In the genomic region with DNA sequence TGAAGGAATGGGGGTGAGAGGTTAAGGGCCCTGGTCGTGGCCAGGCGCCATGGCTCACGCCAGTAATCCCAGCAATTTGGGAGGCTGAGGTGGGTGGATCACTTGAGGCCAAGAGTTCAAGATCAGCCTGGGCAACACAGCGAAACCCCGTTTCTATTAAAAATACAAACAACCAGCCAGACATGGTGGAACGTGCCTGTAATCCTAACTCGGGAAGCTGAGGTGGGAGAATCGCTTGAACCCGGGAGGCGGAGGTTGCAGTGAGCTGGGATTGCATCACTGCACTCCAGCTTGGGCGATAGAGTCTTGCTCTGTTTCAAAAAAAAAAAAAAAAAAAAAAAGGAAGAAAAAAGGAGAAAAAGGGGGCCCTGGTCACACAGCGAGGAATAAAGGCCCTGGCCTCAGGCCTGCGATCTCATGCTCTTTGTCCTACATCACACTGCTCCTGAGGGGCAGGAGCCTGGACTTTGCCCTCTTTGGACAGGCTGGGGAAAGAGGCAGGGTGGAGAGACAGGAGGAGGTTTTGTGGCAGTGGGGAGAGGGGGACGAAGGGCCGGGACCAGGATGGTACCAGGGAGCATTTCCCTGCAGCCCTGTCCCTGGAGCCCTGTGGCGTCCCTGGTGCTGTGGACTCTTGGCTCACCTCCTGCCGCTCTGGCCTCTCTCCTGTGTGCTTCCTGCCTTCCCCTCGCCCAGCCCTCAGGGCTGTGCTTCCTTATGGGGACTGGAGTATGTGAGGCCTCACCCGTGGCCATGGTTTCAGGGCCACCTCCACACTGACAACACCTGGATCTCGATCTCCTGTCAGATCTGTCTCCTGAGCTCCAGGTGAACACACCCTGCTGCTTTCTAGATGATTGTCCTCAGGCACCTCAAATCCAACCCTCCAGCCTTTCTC, we compare ENCODE assay signal across 11 cellular contexts. TPM values are rescaled to one million over a fixed set of nuclear protein-coding genes. Genes with fewer than 3 reads are reported as not detected.
DNase-seq lines count a peak whose midpoint lies in the region; ATAC-seq and TF ChIP-seq lines count a peak whose summit lies in the region.
"Had no signal": no experiment of that assay in that cellular context is flagged by ENCODE, and none has a peak within 500 bp of the region (broad histone marks: within the 10 kb centered on the region; RNA-seq: fewer than 3 reads in every experiment).

No MANE protein-coding gene starts in this region.

- TF ChIP-seq CTCF in brain (conservative IDR thresholded peaks at IDR 0.05) = no peak
- no peak for TF ChIP-seq CTCF in type B pancreatic cell (conservative IDR thresholded peaks at IDR 0.05)
- TF ChIP-seq CTCF in vagina (IDR thresholded peaks at IDR 0.05) = no peak

- intact Hi-C loops in vagina (cut with DNase I) = no loop called here
- intact Hi-C loops in activated CD4-positive, alpha-beta T cell treated with anti-CD3 and anti-CD28 coated beads for 36 hours (cut with DNase I, micrococcal nuclease) = no loop called here

- no peak overlapping the region for H4K5ac ChIP-seq in mesendoderm (ENCODE audit: low read length)

- no peak for DNase-seq in activated naive CD4-positive, alpha-beta T cell treated with anti-CD3 and anti-CD28 coated beads, Interleukin-2, amount 50 U/mL, for 72 hours (ENCODE audit: low spot score in 2 of 2)
- no peak for DNase-seq in activated naive CD4-positive, alpha-beta T cell treated with Interleukin-2 at 50 U/mL for 16 hours
- DNase-seq in mesendoderm (no peak), type B pancreatic cell (ENCODE audit: extremely low spot score, unreplicated experiment) (no peak), vagina (ENCODE audit: extremely low spot score in 2 of 2) (no peak), NCI-H2171 treated with DMSO at 0.1 percent for 48 hours (lab: John Stamatoyannopoulos, UW) (no peak)
- no peak for DNase-seq in activated CD4-positive, alpha-beta T cell treated with anti-CD3 and anti-CD28 coated beads for 36 hours
- DNase-seq: ACHN, amniotic stem cell, GDM1 had no signal

- no peak overlapping the region for H2BK5ac ChIP-seq in mesendoderm (ENCODE audit: low read length)

- no peak overlapping the region for H3K4ac ChIP-seq in mesendoderm (ENCODE audit: low read depth, low read length)

- H4K8ac ChIP-seq in mesendoderm (ENCODE audit: low read depth, low read length) = no peak overlapping the region

- H3K27ac ChIP-seq in mesendoderm (ENCODE audit: low read depth, low read length) (no peak overlapping the region), vagina (no peak overlapping the region)

- no peak overlapping the region for H2AK5ac ChIP-seq in mesendoderm (ENCODE audit: low read length)

- peak overlapping the region; percentile 48 to 61 for H3K27ac Mint-ChIP-seq in activated naive CD4-positive, alpha-beta T cell treated with anti-CD3 and anti-CD28 coated beads, Interleukin-2, amount 50 U/mL, for 72 hours
- peak overlapping the region in 3 of 5 experiments; percentile 19 to 56 (median 43) for H3K27ac Mint-ChIP-seq in brain
- peak overlapping the region; percentile 86 for H3K27ac Mint-ChIP-seq in type B pancreatic cell
- H3K27ac Mint-ChIP-seq in activated CD4-positive, alpha-beta T cell treated with anti-CD3 and anti-CD28 coated beads for 36 hours = no peak overlapping the region

- H3K9me3 ChIP-seq in vagina = no peaks in the 10 kb centered on the region

- CTCF ChIA-PET in activated CD4-positive, alpha-beta T cell treated with anti-CD3 and anti-CD28 coated beads for 36 hours (lab: Charles Lee) = interaction anchor here (1.2 to 1.4 kb wide), 2 partner anchors 14 to 103 kb away, joined by 4 to 6 read pairs; no protein-coding TSS in a partner anchor

- H3K4me3 ChIP-seq in mesendoderm (ENCODE audit: low read length) (no peak overlapping the region), vagina (no peak overlapping the region)

- H2BK15ac ChIP-seq in mesendoderm (replicated peaks; ENCODE audit: low read depth) = no peak overlapping the region

- no peak overlapping the region for H3K4me3 Mint-ChIP-seq in brain
- H3K4me3 Mint-ChIP-seq in type B pancreatic cell = peak overlapping the region; percentile 38
- no peak overlapping the region for H3K4me3 Mint-ChIP-seq in activated CD4-positive, alpha-beta T cell treated with anti-CD3 and anti-CD28 coated beads for 36 hours

- ATAC-seq in activated naive CD4-positive, alpha-beta T cell treated with anti-CD3 and anti-CD28 coated beads, Interleukin-2, amount 50 U/mL, for 72 hours = peak in 1 of 2 donors; percentile 36
- no peak for ATAC-seq in activated CD4-positive, alpha-beta T cell treated with anti-CD3 and anti-CD28 coated beads for 36 hours

- POLR2A ChIA-PET in activated CD4-positive, alpha-beta T cell treated with anti-CD3 and anti-CD28 coated beads for 36 hours (lab: Charles Lee) = no interaction called here

- H3K27me3 ChIP-seq in mesendoderm (ENCODE audit: insufficient read depth, low read length, poor library complexity) (no peaks in the 10 kb centered on the region), vagina (no peaks in the 10 kb centered on the region)

- TF ChIP-seq POLR2A in vagina (IDR thresholded peaks at IDR 0.05) = no peak

- H3K79me1 ChIP-seq in mesendoderm (ENCODE audit: low read length) = no peaks in the 10 kb centered on the region

- no peak overlapping the region for H2BK120ac ChIP-seq in mesendoderm (ENCODE audit: low read depth, low read length)

- no CpG with 5 or more reads among the region's 20 CpGs for WGBS in mesendoderm (ENCODE audit: extremely low coverage, insufficient coverage, low lambda C conversion rate)

- H3K79me2 ChIP-seq in mesendoderm (ENCODE audit: control insufficient read depth, insufficient read depth, low read length) = no peaks in the 10 kb centered on the region

- peak overlapping the region; percentile 25 for H3K56ac ChIP-seq in mesendoderm (ENCODE audit: low read length)

- no peak overlapping the region for H3K18ac ChIP-seq in mesendoderm (ENCODE audit: low read length)

- H3K4me1 ChIP-seq in mesendoderm (ENCODE audit: control insufficient read depth, low read depth, low read length) (no peaks in the 10 kb centered on the region), vagina (no peaks in the 10 kb centered on the region)

- H3K4me1 Mint-ChIP-seq in brain (no peaks in the 10 kb centered on the region), type B pancreatic cell (ENCODE audit: unreplicated experiment) (peaks cover 7% of the 10 kb centered on the region)
- peaks cover 7% of the 10 kb centered on the region for H3K4me1 Mint-ChIP-seq in activated CD4-positive, alpha-beta T cell treated with anti-CD3 and anti-CD28 coated beads for 36 hours

- H3K27me3 Mint-ChIP-seq in brain (peaks cover 2% of the 10 kb centered on the region), type B pancreatic cell (no peaks in the 10 kb centered on the region)
- no peaks in the 10 kb centered on the region for H3K27me3 Mint-ChIP-seq in activated CD4-positive, alpha-beta T cell treated with anti-CD3 and anti-CD28 coated beads for 36 hours

- no peak overlapping the region for H3K9ac ChIP-seq in mesendoderm (ENCODE audit: low read length)

- H3K36me3 ChIP-seq in mesendoderm (ENCODE audit: control insufficient read depth, insufficient read depth, low read length) = no peaks in the 10 kb centered on the region
- H3K36me3 ChIP-seq in vagina = no peaks in the 10 kb centered on the region

- H3K4me2 ChIP-seq in mesendoderm (ENCODE audit: low read length) = no peak overlapping the region

- H3K9me3 Mint-ChIP-seq in activated naive CD4-positive, alpha-beta T cell treated with anti-CD3 and anti-CD28 coated beads, Interleukin-2, amount 50 U/mL, for 72 hours = no peaks in the 10 kb centered on the region
- H3K9me3 Mint-ChIP-seq in brain = no peaks in the 10 kb centered on the region
- no peaks in the 10 kb centered on the region for H3K9me3 Mint-ChIP-seq in type B pancreatic cell
- no peaks in the 10 kb centered on the region for H3K9me3 Mint-ChIP-seq in activated CD4-positive, alpha-beta T cell treated with anti-CD3 and anti-CD28 coated beads for 36 hours (ENCODE audit: low read depth)

- no peaks in the 10 kb centered on the region for H3K36me3 Mint-ChIP-seq in activated naive CD4-positive, alpha-beta T cell treated with anti-CD3 and anti-CD28 coated beads, Interleukin-2, amount 50 U/mL, for 72 hours
- H3K36me3 Mint-ChIP-seq in brain (no peaks in the 10 kb centered on the region), type B pancreatic cell (no peaks in the 10 kb centered on the region)
- H3K36me3 Mint-ChIP-seq in activated CD4-positive, alpha-beta T cell treated with anti-CD3 and anti-CD28 coated beads for 36 hours (ENCODE audit: low read depth) = no peaks in the 10 kb centered on the region

- H3K23ac ChIP-seq in mesendoderm (ENCODE audit: low read length) = no peak overlapping the region

RNA-seq across cellular contexts. Expression of a gene that starts 19.7 kb away (rescaled TPM):
- 100 to 1,000 TPM in 1 of 2 donors, 10 to 100 TPM in 1; 74.4 to 110 TPM for total RNA-seq in activated naive CD4-positive, alpha-beta T cell treated with anti-CD3 and anti-CD28 coated beads, Interleukin-2, amount 50 U/mL, for 72 hours
- polyA plus RNA-seq in brain (ENCODE audit: insufficient read depth, low read depth, low replicate concordance) = 22.0 TPM
- polyA plus RNA-seq in mesendoderm (2013, experiment 1 of 2) = 25.8 TPM
- polyA plus RNA-seq in mesendoderm (2013, experiment 2 of 2) = 28.6 TPM
- total RNA-seq in type B pancreatic cell (ENCODE audit: low replicate concordance) (17.0 and 17.8 TPM in 2 replicates), vagina (16.7 TPM)
- total RNA-seq in activated CD4-positive, alpha-beta T cell treated with anti-CD3 and anti-CD28 coated beads for 36 hours = 10 to 100 TPM; 67.8 to 79.7 TPM

RNA-seq across cellular contexts. Expression of a gene that starts 38.0 kb away (rescaled TPM):
- 10 to 100 TPM; 33.4 to 37.8 TPM for total RNA-seq in activated naive CD4-positive, alpha-beta T cell treated with anti-CD3 and anti-CD28 coated beads, Interleukin-2, amount 50 U/mL, for 72 hours
- 47.6 TPM for polyA plus RNA-seq in brain (ENCODE audit: insufficient read depth, low read depth, low replicate concordance)
- 7.8 TPM for polyA plus RNA-seq in mesendoderm (2013, experiment 1 of 2)
- 8.2 TPM for polyA plus RNA-seq in mesendoderm (2013, experiment 2 of 2)
- 11.9 and 16.6 TPM in 2 replicates for total RNA-seq in type B pancreatic cell (ENCODE audit: low replicate concordance)
- 26.3 TPM for total RNA-seq in vagina
- 10 to 100 TPM; 39.0 to 39.1 TPM for total RNA-seq in activated CD4-positive, alpha-beta T cell treated with anti-CD3 and anti-CD28 coated beads for 36 hours

RNA-seq across cellular contexts. Expression of a gene that starts 47.3 kb away (rescaled TPM):
- total RNA-seq in activated naive CD4-positive, alpha-beta T cell treated with anti-CD3 and anti-CD28 coated beads, Interleukin-2, amount 50 U/mL, for 72 hours = 10 to 100 TPM; 72.3 to 80.5 TPM
- polyA plus RNA-seq in brain (ENCODE audit: insufficient read depth, low read depth, low replicate concordance) = 64.9 TPM
- 78.5 TPM for polyA plus RNA-seq in mesendoderm (2013, experiment 1 of 2)
- 78.0 TPM for polyA plus RNA-seq in mesendoderm (2013, experiment 2 of 2)
- total RNA-seq in type B pancreatic cell (ENCODE audit: low replicate concordance) = 67.0 and 70.9 TPM in 2 replicates
- 40.3 TPM for total RNA-seq in vagina
- 10 to 100 TPM; 51.4 to 63.8 TPM for total RNA-seq in activated CD4-positive, alpha-beta T cell treated with anti-CD3 and anti-CD28 coated beads for 36 hours

RNA-seq across cellular contexts. Expression of a gene that starts 47.6 kb away (rescaled TPM):
- total RNA-seq in activated naive CD4-positive, alpha-beta T cell treated with anti-CD3 and anti-CD28 coated beads, Interleukin-2, amount 50 U/mL, for 72 hours = 10 to 100 TPM; 74.9 to 79.0 TPM
- polyA plus RNA-seq in brain (ENCODE audit: insufficient read depth, low read depth, low replicate concordance) = 25.2 TPM
- 31.5 TPM for polyA plus RNA-seq in mesendoderm (2013, experiment 1 of 2)
- polyA plus RNA-seq in mesendoderm (2013, experiment 2 of 2) = 31.1 TPM
- total RNA-seq in type B pancreatic cell (ENCODE audit: low replicate concordance) = 49.7 and 64.4 TPM in 2 replicates
- total RNA-seq in vagina = 36.8 TPM
- total RNA-seq in activated CD4-positive, alpha-beta T cell treated with anti-CD3 and anti-CD28 coated beads for 36 hours = 10 to 100 TPM; 72.9 to 76.7 TPM
